Comparison of ENCODE assay signal across 22 cellular contexts in the genomic region with DNA sequence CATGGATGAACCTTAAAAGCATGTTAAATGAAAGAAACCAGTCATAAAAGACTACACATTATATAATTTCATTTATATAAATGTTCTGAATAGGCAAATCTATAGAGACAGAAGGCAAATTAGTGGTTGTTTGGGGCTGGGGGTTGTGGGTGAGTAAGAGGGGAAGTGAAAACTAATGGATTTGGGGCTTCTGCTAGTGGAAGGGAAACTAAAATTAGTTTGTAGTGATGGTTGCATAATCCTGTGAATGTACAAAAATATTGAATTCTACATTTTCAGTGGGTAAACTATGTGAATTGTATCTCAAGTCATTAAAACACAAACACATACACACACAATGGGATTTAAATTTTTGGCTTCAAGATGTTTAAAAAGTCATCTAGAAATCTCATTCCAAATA. TPM values are rescaled to one million over a fixed set of nuclear protein-coding genes. Genes with fewer than 3 reads are reported as not detected.
"Had no signal": no experiment of that assay in that cellular context is flagged by ENCODE, and none has a peak within 500 bp of the region (broad histone marks: within the 10 kb centered on the region; RNA-seq: fewer than 3 reads in every experiment).

No MANE protein-coding gene starts in this region.

- H3K4me3 Mint-ChIP-seq: activated T-helper 1 cell treated with anti-CD3 and anti-CD28 coated beads, Interleukin-12 subunit alpha, Interleukin-12 subunit beta, Interleukin-2, Interleukin-4 antibody, amounts not matched to agents 30 ng/mL and 10 ng/mL and 1 ng/mL, durations not matched to agents 14 hours and 24 hours and 36 hours; naive thymus-derived CD8-positive, alpha-beta T cell; stimulated activated naive CD8-positive, alpha-beta T cell treated with anti-CD3 and anti-CD28 coated beads, Interleukin-15, amount 100 ng/mL, for 72 hours had no signal

- H3K36me3 ChIP-seq: adrenal gland, breast epithelium, pancreas, right lobe of liver, suprapubic skin, vagina had no signal

- H3K36me3 Mint-ChIP-seq: activated naive CD4-positive, alpha-beta T cell treated with anti-CD3 and anti-CD28 coated beads, Interleukin-2, amount 50 U/mL, for 72 hours; naive thymus-derived CD8-positive, alpha-beta T cell had no signal

- H3K27ac Mint-ChIP-seq: activated naive CD4-positive, alpha-beta T cell treated with anti-CD3 and anti-CD28 coated beads, Interleukin-2, amount 50 U/mL, for 72 hours; activated T-helper 1 cell treated with anti-CD3 and anti-CD28 coated beads, Interleukin-12 subunit alpha, Interleukin-12 subunit beta, Interleukin-2, Interleukin-4 antibody, amounts not matched to agents 30 ng/mL and 10 ng/mL and 1 ng/mL, durations not matched to agents 14 hours and 24 hours and 36 hours; naive thymus-derived CD8-positive, alpha-beta T cell had no signal

- H3K4me1 ChIP-seq: adrenal gland, breast epithelium, pancreas, suprapubic skin, vagina had no signal

- H3K27ac ChIP-seq: adrenal gland, breast epithelium, hepatocyte, pancreas, right lobe of liver, suprapubic skin, vagina had no signal

- H3K4me1 Mint-ChIP-seq: naive thymus-derived CD8-positive, alpha-beta T cell; stimulated activated naive CD8-positive, alpha-beta T cell treated with anti-CD3 and anti-CD28 coated beads, Interleukin-15, amount 100 ng/mL, for 72 hours had no signal

- H3K27me3 Mint-ChIP-seq: stimulated activated naive CD8-positive, alpha-beta T cell treated with anti-CD3 and anti-CD28 coated beads, Interleukin-15, amount 100 ng/mL, for 72 hours had no signal

- H3K27me3 ChIP-seq: adrenal gland, breast epithelium, hepatocyte, pancreas, right lobe of liver, suprapubic skin, vagina had no signal

- ATAC-seq: activated naive CD4-positive, alpha-beta T cell treated with anti-CD3 and anti-CD28 coated beads, Interleukin-2, amount 50 U/mL, for 72 hours; naive thymus-derived CD8-positive, alpha-beta T cell; stimulated activated naive CD8-positive, alpha-beta T cell treated with anti-CD3 and anti-CD28 coated beads, Interleukin-15, amount 100 ng/mL, for 72 hours had no signal

- DNase-seq: activated CD4-positive, alpha-beta T cell treated with anti-CD3 and anti-CD28 coated beads, Interleukin-2, amount 50 U/mL, for 4 hours; activated gamma-delta T cell treated with Interleukin-2 at 50 U/mL for 16 hours; activated T-cell treated with anti-CD3 and anti-CD28 coated beads for 4 hours; adrenal gland; cerebellar nuclear complex; cortex of kidney; effector CD4-positive, alpha-beta T cell; left cardiac atrium; mesenchymal stem cell; naive thymus-derived CD8-positive, alpha-beta T cell; pancreas; right lobe of liver; stimulated activated CD4-positive, alpha-beta T cell treated with anti-CD3 and anti-CD28 coated beads, Interleukin-4, amount 100 ng/mL, for 1 hour; stimulated activated naive CD8-positive, alpha-beta T cell treated with anti-CD3 and anti-CD28 coated beads, Interleukin-15, amount 100 ng/mL, for 72 hours; trophoblast cell had no signal

- H3K9me3 Mint-ChIP-seq: activated T-helper 1 cell treated with anti-CD3 and anti-CD28 coated beads, Interleukin-12 subunit alpha, Interleukin-12 subunit beta, Interleukin-2, Interleukin-4 antibody, amounts not matched to agents 30 ng/mL and 10 ng/mL and 1 ng/mL, durations not matched to agents 14 hours and 24 hours and 36 hours had no signal

- H3K4me3 ChIP-seq: adrenal gland, breast epithelium, hepatocyte, pancreas, right lobe of liver, smooth muscle cell, suprapubic skin, vagina had no signal

- H3K9me3 ChIP-seq: adrenal gland, breast epithelium, pancreas, right lobe of liver, suprapubic skin, vagina had no signal

RNA-seq across cellular contexts. Expression of a gene that starts 25.4 kb away (rescaled TPM):
- total RNA-seq: activated naive CD4-positive, alpha-beta T cell treated with anti-CD3 and anti-CD28 coated beads, Interleukin-2, amount 50 U/mL, for 72 hours; activated T-helper 1 cell treated with anti-CD3 and anti-CD28 coated beads, Interleukin-12 subunit alpha, Interleukin-12 subunit beta, Interleukin-2, Interleukin-4 antibody, amounts not matched to agents 30 ng/mL and 10 ng/mL and 1 ng/mL, durations not matched to agents 14 hours and 24 hours and 36 hours; naive thymus-derived CD8-positive, alpha-beta T cell had no signal
- polyA plus RNA-seq: naive thymus-derived CD8-positive, alpha-beta T cell had no signal
